In genomic region chr17:42438600-42439567, GRCh38 we compare ENCODE assay signal across 9 cellular contexts. TPM values are rescaled to one million over a fixed set of nuclear protein-coding genes. Genes with fewer than 3 reads are reported as not detected.
DNase-seq lines count a peak whose midpoint lies in the region; ATAC-seq and TF ChIP-seq lines count a peak whose summit lies in the region.
"Had no signal": no experiment of that assay in that cellular context is flagged by ENCODE, and none has a peak within 500 bp of the region (broad histone marks: within the 10 kb centered on the region; RNA-seq: fewer than 3 reads in every experiment).

No MANE protein-coding gene starts in this region.

- no peak overlapping the region for H2AFZ ChIP-seq in GM23248

- H3K4me3 ChIP-seq in AG04450 (ENCODE audit: low read depth, low read length): no peak overlapping the region
- no peak overlapping the region for H3K4me3 ChIP-seq in GM23248
- H3K4me3 ChIP-seq: SJCRH30 had no signal

- H3K27me3 Mint-ChIP-seq in activated CD4-positive, alpha-beta memory T cell treated with anti-CD3 and anti-CD28 coated beads, Interleukin-2, amount 10 ng/mL, durations not matched to agents 7 days and 5 days: peaks cover 27% of the 10 kb centered on the region
- peaks cover 5 to 10% (median 9%) of the 10 kb centered on the region in 3 donors for H3K27me3 Mint-ChIP-seq in immature natural killer cell (ENCODE audit: low read depth in 3 of 3)

- peaks cover 13% of the 10 kb centered on the region for H3F3A ChIP-seq in GM23248 (ENCODE audit: insufficient read depth)

- H3K27ac ChIP-seq in AG04450 (ENCODE audit: low read depth, low read length): no peak overlapping the region
- no peak overlapping the region for H3K27ac ChIP-seq in GM23248
- H3K27ac ChIP-seq: SJCRH30 had no signal

- peaks cover 11% of the 10 kb centered on the region for H3K4me1 ChIP-seq in GM23248 (ENCODE audit: insufficient read depth)

- no peak for ATAC-seq in HG03280 (IDR thresholded peaks at IDR 0.05; ENCODE audit: unreplicated experiment)
- no peak for ATAC-seq in GM18502 (IDR thresholded peaks at IDR 0.05; ENCODE audit: poor library complexity, unreplicated experiment)
- ATAC-seq in GM21390 (IDR thresholded peaks at IDR 0.05; ENCODE audit: unreplicated experiment): no peak

- no peaks in the 10 kb centered on the region for H3K27me3 ChIP-seq in AG04450 (ENCODE audit: control insufficient read depth, insufficient read depth, low read length)
- H3K27me3 ChIP-seq in GM23248 (replicated peaks; ENCODE audit: insufficient read depth): no peaks in the 10 kb centered on the region

- H3K36me3 ChIP-seq in GM23248 (ENCODE audit: low read depth): no peaks in the 10 kb centered on the region
- H3K36me3 ChIP-seq: SJCRH30 had no signal

- 85 to 91% methylated on average over 9 of the region's 9 CpGs for WGBS in GM23248 (ENCODE audit: low coverage in 1 of 2, low lambda C conversion rate in 2 of 2, missing lambda C conversion rate in 2 of 2), 2 experiments

- H3K4me3 Mint-ChIP-seq in activated CD4-positive, alpha-beta memory T cell treated with anti-CD3 and anti-CD28 coated beads, Interleukin-2, amount 10 ng/mL, durations not matched to agents 7 days and 5 days: no peak overlapping the region
- H3K4me3 Mint-ChIP-seq in immature natural killer cell: no peak overlapping the region

- H3K36me3 Mint-ChIP-seq in activated CD4-positive, alpha-beta memory T cell treated with anti-CD3 and anti-CD28 coated beads, Interleukin-2, amount 10 ng/mL, durations not matched to agents 7 days and 5 days (ENCODE audit: low read depth): no peaks in the 10 kb centered on the region
- H3K36me3 Mint-ChIP-seq in immature natural killer cell: no peaks in the 10 kb centered on the region

- DNase-seq in AG04450 (ENCODE audit: low read depth, low spot score): no peak
- peak; percentile 50 for DNase-seq in GM23248
- peak; percentile 51 for DNase-seq in activated CD4-positive, alpha-beta memory T cell treated with anti-CD3 and anti-CD28 coated beads, Interleukin-2, amount 10 ng/mL, durations not matched to agents 7 days and 5 days
- peak; percentile 33 to 46 (median 36) for DNase-seq in immature natural killer cell
- DNase-seq in SKM-1 treated with dmso at 0.1 percent for 144 hours (lab: John Stamatoyannopoulos, UW; ENCODE audit: unreplicated experiment): no peak

- CTCF ChIA-PET in AG04450 (lab: Charles Lee): interaction anchor here (0.9 kb wide), 1 partner anchor 14 kb away, joined by 3 read pairs; no protein-coding TSS in a partner anchor
- CTCF ChIA-PET in activated CD4-positive, alpha-beta memory T cell treated with anti-CD3 and anti-CD28 coated beads, Interleukin-2, amount 10 ng/mL, durations not matched to agents 7 days and 5 days (lab: Charles Lee): interaction anchor here (1.0 to 1.9 kb wide), 8 partner anchors 8 to 117 kb away, joined by 3 to 6 read pairs (median 3); partner anchors contain the start of gene CAVIN1

- no peaks in the 10 kb centered on the region for H4K20me1 ChIP-seq in GM23248 (ENCODE audit: insufficient read depth)

- H3K9me3 Mint-ChIP-seq in activated CD4-positive, alpha-beta memory T cell treated with anti-CD3 and anti-CD28 coated beads, Interleukin-2, amount 10 ng/mL, durations not matched to agents 7 days and 5 days: no peaks in the 10 kb centered on the region
- H3K9me3 Mint-ChIP-seq in immature natural killer cell: no peaks in the 10 kb centered on the region

- H3K4me2 ChIP-seq in GM23248 (ENCODE audit: unreplicated experiment): no peak overlapping the region

- no peaks in the 10 kb centered on the region for H3K9me2 ChIP-seq in GM23248 (ENCODE audit: insufficient read depth)

- no peak overlapping the region for H3K9ac ChIP-seq in GM23248

- in situ Hi-C loops in GM23248 (cut with MboI): no loop called here

- H3K9me3 ChIP-seq in AG04450 (ENCODE audit: control insufficient read depth, insufficient read depth, low read length) (no peaks in the 10 kb centered on the region), GM23248 (ENCODE audit: low read depth) (no peaks in the 10 kb centered on the region)
- H3K9me3 ChIP-seq: SJCRH30 had no signal

- POLR2A ChIA-PET in AG04450 (lab: Yijun Ruan, JAX): no interaction called here
- POLR2A ChIA-PET in activated CD4-positive, alpha-beta memory T cell treated with anti-CD3 and anti-CD28 coated beads, Interleukin-2, amount 10 ng/mL, durations not matched to agents 7 days and 5 days (lab: Charles Lee): no interaction called here

- no peaks in the 10 kb centered on the region for H3K79me2 ChIP-seq in GM23248 (ENCODE audit: insufficient read depth)

- peaks cover 5% of the 10 kb centered on the region for H3K4me1 Mint-ChIP-seq in activated CD4-positive, alpha-beta memory T cell treated with anti-CD3 and anti-CD28 coated beads, Interleukin-2, amount 10 ng/mL, durations not matched to agents 7 days and 5 days
- H3K4me1 Mint-ChIP-seq in immature natural killer cell: peaks cover 8 to 10% of the 10 kb centered on the region in 2 donors

- H3K27ac Mint-ChIP-seq in activated CD4-positive, alpha-beta memory T cell treated with anti-CD3 and anti-CD28 coated beads, Interleukin-2, amount 10 ng/mL, durations not matched to agents 7 days and 5 days: no peak overlapping the region
- H3K27ac Mint-ChIP-seq in immature natural killer cell: no peak overlapping the region

- TF ChIP-seq CTCF in AG04450 (IDR thresholded peaks at IDR 0.05; ENCODE audit: low read depth, low read length): peak; percentile 42; the same call in 1 of the 2 replicates

RNA-seq across cellular contexts. Expression of gene CAVIN1, which starts 15.8 kb away (rescaled TPM):
- polyA plus RNA-seq in AG04450 (2011; rRNA removed) (326 and 390 TPM in 2 replicates), GM23248 (2016; fragmentation: Nextera tagmentation; extraction: Ambion mirVana) (666 and 686 TPM in 2 replicates), immature natural killer cell (not detected)
- polyA minus RNA-seq in AG04450 (2011; rRNA and poly(A)+ RNA removed): 252 and 273 TPM in 2 replicates
- total RNA-seq in GM23248 (2014; rRNA removed; shearing (Covaris generic)): 1,074 and 1,102 TPM in 2 replicates
- total RNA-seq in activated CD4-positive, alpha-beta memory T cell treated with anti-CD3 and anti-CD28 coated beads, Interleukin-2, amount 10 ng/mL, durations not matched to agents 7 days and 5 days: 1 to 10 TPM; 1.0 to 1.1 TPM

RNA-seq across cellular contexts. Expression of gene ATP6V0A1, which starts 19.8 kb away (rescaled TPM):
- polyA plus RNA-seq in AG04450 (2011; rRNA removed) (22.3 and 30.8 TPM in 2 replicates), GM23248 (2016; fragmentation: Nextera tagmentation; extraction: Ambion mirVana) (21.6 and 26.0 TPM in 2 replicates), immature natural killer cell (1 to 10 TPM in 2 of 3 donors, under 1 TPM in 1; 0.76 to 4.2 (median 1.4) TPM)
- polyA minus RNA-seq in AG04450 (2011; rRNA and poly(A)+ RNA removed): 60.2 and 84.4 TPM in 2 replicates
- 15.3 and 16.3 TPM in 2 replicates for total RNA-seq in GM23248 (2014; rRNA removed; shearing (Covaris generic))
- 1 to 10 TPM; 5.8 to 8.6 TPM for total RNA-seq in activated CD4-positive, alpha-beta memory T cell treated with anti-CD3 and anti-CD28 coated beads, Interleukin-2, amount 10 ng/mL, durations not matched to agents 7 days and 5 days

RNA-seq across cellular contexts. Expression of gene STAT3, which starts 50.6 kb away (rescaled TPM):
- polyA plus RNA-seq in AG04450 (2011; rRNA removed): 77.1 and 83.4 TPM in 2 replicates
- polyA minus RNA-seq in AG04450 (2011; rRNA and poly(A)+ RNA removed): 144 and 161 TPM in 2 replicates
- total RNA-seq in GM23248 (2014; rRNA removed; shearing (Covaris generic)): 79.4 and 84.1 TPM in 2 replicates
- polyA plus RNA-seq in GM23248 (2016; fragmentation: Nextera tagmentation; extraction: Ambion mirVana): 112 and 115 TPM in 2 replicates
- 100 to 1,000 TPM; 130 to 135 TPM for total RNA-seq in activated CD4-positive, alpha-beta memory T cell treated with anti-CD3 and anti-CD28 coated beads, Interleukin-2, amount 10 ng/mL, durations not matched to agents 7 days and 5 days
- 100 to 1,000 TPM; 110 to 205 (median 127) TPM for polyA plus RNA-seq in immature natural killer cell

Comparison
In these comparisons a context has a peak if more than half of its experiments do, and no peak if none do; other contexts are left out.
1. DNase-seq: peak in GM23248 (single experiment), activated CD4-positive, alpha-beta memory T cell treated with anti-CD3 and anti-CD28 coated beads, Interleukin-2, amount 10 ng/mL, durations not matched to agents 7 days and 5 days (single experiment) and immature natural killer cell (3 of 3); none in AG04450 (single experiment) and SKM-1 treated with dmso at 0.1 percent for 144 hours (single experiment).
2. RNA of gene CAVIN1, which starts 15.8 kb away (polyA plus RNA-seq): 666 to 686 TPM in GM23248 and 326 to 390 TPM in AG04450; not detected in immature natural killer cell; every median in the first group is over 100 times any median in the second.